In the genomic region with DNA sequence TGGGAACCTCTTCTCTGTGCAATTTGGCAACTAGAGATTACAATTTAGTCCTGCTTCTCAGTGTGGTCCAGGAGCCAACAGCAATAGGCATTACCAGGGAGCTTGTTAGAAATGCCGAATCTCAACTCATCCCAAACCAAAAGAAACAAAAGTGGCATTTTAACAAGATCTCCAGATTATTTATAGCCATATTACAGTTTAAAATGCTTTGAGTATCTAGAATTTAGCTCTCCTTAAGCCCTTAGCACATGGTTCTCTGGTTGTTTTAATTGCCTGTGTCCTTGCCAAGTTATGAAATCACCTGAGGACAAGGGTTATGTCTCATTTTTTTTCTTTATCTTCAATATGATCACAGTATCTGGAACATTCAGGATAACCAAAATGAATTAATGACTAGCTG, we compare ENCODE assay signal across 27 cellular contexts. TPM values are rescaled to one million over a fixed set of nuclear protein-coding genes. Genes with fewer than 3 reads are reported as not detected.
"Had no signal": no experiment of that assay in that cellular context is flagged by ENCODE, and none has a peak within 500 bp of the region (broad histone marks: within the 10 kb centered on the region; RNA-seq: fewer than 3 reads in every experiment).

No MANE protein-coding gene starts in this region.

- H3K36me3 Mint-ChIP-seq: activated naive CD4-positive, alpha-beta T cell treated with anti-CD3 and anti-CD28 coated beads, Interleukin-2, amount 50 U/mL, for 72 hours had no signal

- DNase-seq: activated CD4-positive, alpha-beta T cell treated with anti-CD3 and anti-CD28 coated beads for 4 hours; activated CD8-positive, alpha-beta memory T cell treated with anti-CD3 and anti-CD28 coated beads, Interleukin-2, amount 50 U/mL, for 48 hours; activated CD8-positive, alpha-beta T cell treated with anti-CD3 and anti-CD28 coated beads, Interleukin-2, amount 10 ng/mL, durations not matched to agents 7 days and 5 days; activated effector memory CD4-positive, alpha-beta T cell treated with anti-CD3 and anti-CD28 coated beads, Interleukin-2, amount 50 U/mL, for 16 hours; activated naive CD4-positive, alpha-beta T cell treated with Interleukin-2 at 50 U/mL for 16 hours; activated naive CD8-positive, alpha-beta T cell treated with anti-CD3 and anti-CD28 coated beads, Interleukin-2, amount 50 U/mL, for 24 hours; activated T-cell treated with anti-CD3 and anti-CD28 coated beads, Interleukin-2, amount 50 U/mL, for 1 hour; amniotic stem cell; body of pancreas; central memory CD4-positive, alpha-beta T cell; Karpas-422; NCI-H1048; NCI-H2081 treated with DMSO at 0.1 percent for 48 hours; NCI-H345; NCI-H510A; NCI-H526 treated with DMSO at 0.1 percent for 48 hours; NCI-H82; Peyer's patch; Right ventricle myocardium superior; SJCRH30 had no signal

- H3K4me3 Mint-ChIP-seq: activated CD8-positive, alpha-beta T cell treated with anti-CD3 and anti-CD28 coated beads, Interleukin-2, amount 10 ng/mL, durations not matched to agents 7 days and 5 days; activated naive CD8-positive, alpha-beta T cell treated with anti-CD3 and anti-CD28 coated beads, Interleukin-2, amount 50 U/mL, for 24 hours; activated T-helper 1 cell treated with anti-CD3 and anti-CD28 coated beads, Interleukin-12 subunit alpha, Interleukin-12 subunit beta, Interleukin-2, Interleukin-4 antibody, amounts not matched to agents 30 ng/mL and 10 ng/mL and 1 ng/mL, durations not matched to agents 14 hours and 24 hours and 36 hours; T-helper 1 cell treated with Interleukin-12 subunit alpha and Interleukin-12 subunit beta and Interleukin-4 antibody, amounts not matched to agents 30 μg/mL and 1 μg/mL, for 36 hours had no signal

- H3K27me3 Mint-ChIP-seq: activated naive CD8-positive, alpha-beta T cell treated with anti-CD3 and anti-CD28 coated beads, Interleukin-2, amount 50 U/mL, for 24 hours had no signal

- ATAC-seq: activated CD4-positive, CD25-positive, alpha-beta regulatory T cell treated with anti-CD3 and anti-CD28 coated beads, Interleukin-2, amount 50 U/mL, for 24 hours; activated CD8-positive, alpha-beta T cell treated with anti-CD3 and anti-CD28 coated beads, Interleukin-2, amount 10 ng/mL, durations not matched to agents 7 days and 5 days; activated naive CD4-positive, alpha-beta T cell treated with anti-CD3 and anti-CD28 coated beads, Interleukin-2, amount 50 U/mL, for 72 hours; activated naive CD8-positive, alpha-beta T cell treated with anti-CD3 and anti-CD28 coated beads, Interleukin-2, amount 50 U/mL, for 24 hours; body of pancreas; K562 had no signal

- H3K4me1 Mint-ChIP-seq: activated naive CD8-positive, alpha-beta T cell treated with anti-CD3 and anti-CD28 coated beads, Interleukin-2, amount 50 U/mL, for 24 hours had no signal

- H3K9me3 Mint-ChIP-seq: T-helper 1 cell treated with Interleukin-12 subunit alpha and Interleukin-12 subunit beta and Interleukin-4 antibody, amounts not matched to agents 30 μg/mL and 1 μg/mL, for 36 hours had no signal

RNA-seq across cellular contexts. Expression of gene TAS2R1, which starts 51.6 kb away (rescaled TPM):
- total RNA-seq: activated CD8-positive, alpha-beta T cell treated with anti-CD3 and anti-CD28 coated beads, Interleukin-2, amount 10 ng/mL, durations not matched to agents 7 days and 5 days; activated naive CD4-positive, alpha-beta T cell treated with anti-CD3 and anti-CD28 coated beads, Interleukin-2, amount 50 U/mL, for 72 hours; activated T-helper 1 cell treated with anti-CD3 and anti-CD28 coated beads, Interleukin-12 subunit alpha, Interleukin-12 subunit beta, Interleukin-2, Interleukin-4 antibody, amounts not matched to agents 30 ng/mL and 10 ng/mL and 1 ng/mL, durations not matched to agents 14 hours and 24 hours and 36 hours; ascending aorta; body of pancreas; bronchial epithelial cell; K562; Peyer's patch; Right ventricle myocardium superior; SJCRH30 had no signal
